22 cellular contexts compared by ENCODE assay signal in the genomic region with DNA sequence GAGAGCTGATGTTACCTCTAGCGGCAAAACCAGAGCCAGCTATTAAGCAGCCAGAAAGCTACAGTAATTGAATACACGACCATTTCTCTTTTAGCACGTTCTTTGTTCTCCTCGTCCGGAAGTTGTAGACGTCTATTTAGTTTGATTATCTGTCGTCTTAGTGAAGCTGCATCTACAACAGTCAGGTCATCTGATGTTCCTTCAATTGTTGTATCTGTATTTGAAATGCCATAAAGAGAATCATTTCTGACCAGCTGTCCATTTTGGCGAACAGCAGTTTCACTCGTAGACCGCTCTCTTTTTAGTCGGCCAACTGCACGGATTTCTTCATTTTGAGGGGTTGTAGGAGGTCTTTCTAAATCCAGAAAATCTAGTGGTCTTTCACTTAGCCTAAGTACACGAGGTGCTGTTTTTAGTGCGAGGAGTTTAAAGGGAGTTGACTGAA. TPM values are rescaled to one million over a fixed set of nuclear protein-coding genes. Genes with fewer than 3 reads are reported as not detected.
DNase-seq lines count a peak whose midpoint lies in the region; ATAC-seq and TF ChIP-seq lines count a peak whose summit lies in the region.
"Had no signal": no experiment of that assay in that cellular context is flagged by ENCODE, and none has a peak within 500 bp of the region (broad histone marks: within the 10 kb centered on the region; RNA-seq: fewer than 3 reads in every experiment).

No MANE protein-coding gene starts in this region.

- peak overlapping the region; percentile 82 for H3K4me2 ChIP-seq in GM23248 (ENCODE audit: unreplicated experiment)
- H3K4me2 ChIP-seq: BLaER1, smooth muscle cell had no signal

- H3K9ac ChIP-seq in GM23248: peak overlapping the region; percentile 61
- H3K9ac ChIP-seq: BLaER1 had no signal

- peaks cover 2% of the 10 kb centered on the region for H3K9me3 ChIP-seq in A673 (ENCODE audit: low read depth, low read length, poor library complexity, severe bottlenecking)
- no peaks in the 10 kb centered on the region for H3K9me3 ChIP-seq in GM23248 (ENCODE audit: low read depth)
- no peaks in the 10 kb centered on the region for H3K9me3 ChIP-seq in Panc1 (ENCODE audit: control insufficient read depth, insufficient read depth, low read depth, low read length)
- no peaks in the 10 kb centered on the region for H3K9me3 ChIP-seq in upper lobe of left lung
- H3K9me3 ChIP-seq: BLaER1, breast epithelium had no signal

- CTCF ChIA-PET in A673 (lab: Charles Lee): no interaction called here
- CTCF ChIA-PET in Panc1 (lab: Charles Lee): interaction anchor here (0.6 to 1.7 kb wide), 2 partner anchors 25 to 28 kb away, joined by 3 to 7 read pairs; partner anchors contain the start of gene SLC26A2

- in situ Hi-C loops in GM23248 (cut with MboI): no loop called here
- in situ Hi-C loops in Panc1 (cut with HindIII; ENCODE audit: low pct_unique_long_range_greater_than_20kb, low sequenced_read_pairs): no loop called here

- H3K36me3 ChIP-seq in A673 (ENCODE audit: insufficient read depth, low read length, poor library complexity, severe bottlenecking): no peaks in the 10 kb centered on the region
- H3K36me3 ChIP-seq in GM23248 (ENCODE audit: low read depth): no peaks in the 10 kb centered on the region
- no peaks in the 10 kb centered on the region for H3K36me3 ChIP-seq in Panc1 (ENCODE audit: control insufficient read depth, insufficient read depth, low read length)
- H3K36me3 ChIP-seq in upper lobe of left lung: no peaks in the 10 kb centered on the region
- H3K36me3 ChIP-seq: BLaER1, breast epithelium had no signal

- H3K27ac ChIP-seq in A673 (ENCODE audit: low read depth, low read length, poor library complexity, severe bottlenecking): peak overlapping the region; percentile 98
- peak overlapping the region; percentile 31 for H3K27ac ChIP-seq in GM23248
- peak overlapping the region; percentile 91 for H3K27ac ChIP-seq in Panc1 (ENCODE audit: low read length)
- no peak overlapping the region for H3K27ac ChIP-seq in upper lobe of left lung
- H3K27ac ChIP-seq: BLaER1, breast epithelium had no signal

- H3K4me3 ChIP-seq in A673 (ENCODE audit: low read depth, low read length, poor library complexity, severe bottlenecking) (no peak overlapping the region), GM23248 (peak overlapping the region; percentile 76), Panc1 (ENCODE audit: low read depth in 2 of 2, low read length in 2 of 2) (peak overlapping the region; percentile 34 to 58), upper lobe of left lung (peak overlapping the region in 2 of 4 donors; percentile 26 to 27)
- H3K4me3 ChIP-seq: BLaER1, breast epithelium, smooth muscle cell had no signal

- ATAC-seq in Panc1 (peak; percentile 13; the same call in 1 of the 2 replicates), GM18909 (IDR thresholded peaks at IDR 0.05; ENCODE audit: poor library complexity, unreplicated experiment) (no peak), upper lobe of left lung (ENCODE audit: low FRiP score in 2 of 2) (no peak)
- ATAC-seq: activated naive CD4-positive, alpha-beta T cell treated with anti-CD3 and anti-CD28 coated beads, Interleukin-2, amount 50 U/mL, for 72 hours; Right ventricle myocardium inferior had no signal

- no peak for DNase-seq in A673 (ENCODE audit: low spot score)
- peak; percentile 20 for DNase-seq in GM23248
- peak; percentile 42 for DNase-seq in Panc1 (ENCODE audit: low read depth, low spot score)
- DNase-seq in myocyte (ENCODE audit: low read depth): peak; percentile 62
- no peak for DNase-seq in upper lobe of left lung
- no peak for DNase-seq in activated naive CD4-positive, alpha-beta T cell (lab: John Stamatoyannopoulos, UW)
- DNase-seq: activated CD4-positive, alpha-beta T cell treated with anti-CD3 and anti-CD28 coated beads for 48 hours; activated T-cell treated with anti-CD3 and anti-CD28 coated beads, Interleukin-2, amount 50 U/mL, for 1 hour; hippocampal formation; Karpas-422; kidney glomerular epithelial cell; NCI-H1436 treated with DMSO at 0.1 percent for 48 hours; stimulated activated naive CD4-positive, alpha-beta T cell; T-helper 9 cell had no signal

- H3K4me1 ChIP-seq in A673 (ENCODE audit: insufficient read depth, low read length, poor library complexity, severe bottlenecking) (peaks cover 59% of the 10 kb centered on the region), GM23248 (ENCODE audit: insufficient read depth) (peaks cover 20% of the 10 kb centered on the region; the same call in 1 of the 2 replicates), Panc1 (ENCODE audit: control insufficient read depth, insufficient read depth, low read length) (peaks cover 27% of the 10 kb centered on the region), upper lobe of left lung (peaks cover 0 to 5% (median 0%) of the 10 kb centered on the region in 4 donors)
- H3K4me1 ChIP-seq: breast epithelium had no signal

- 41 to 49% methylated on average over 14 of the region's 14 CpGs for WGBS in GM23248 (ENCODE audit: low coverage in 1 of 2, low lambda C conversion rate in 2 of 2, missing lambda C conversion rate in 2 of 2), 2 experiments
- WGBS in upper lobe of left lung, 2 donors: 72 to 76% methylated on average over 14 of the region's 14 CpGs

- H3K79me2 ChIP-seq in GM23248 (ENCODE audit: insufficient read depth): no peaks in the 10 kb centered on the region

- intact Hi-C loops in A673 (cut with micrococcal nuclease; ENCODE audit: unreplicated experiment): no loop called here
- intact Hi-C loops in Panc1 (cut with micrococcal nuclease; ENCODE audit: unreplicated experiment): no loop called here

- H3K27me3 ChIP-seq in A673 (replicated peaks; ENCODE audit: insufficient read depth, low read depth, low read length, poor library complexity) (no peaks in the 10 kb centered on the region), GM23248 (replicated peaks; ENCODE audit: insufficient read depth) (no peaks in the 10 kb centered on the region), Panc1 (ENCODE audit: control insufficient read depth, insufficient read depth, low read length) (no peaks in the 10 kb centered on the region), upper lobe of left lung (no peaks in the 10 kb centered on the region)
- H3K27me3 ChIP-seq: BLaER1, breast epithelium had no signal

- TF ChIP-seq POLR2A in upper lobe of left lung (IDR thresholded peaks at IDR 0.05): no peak

- H3F3A ChIP-seq in GM23248 (ENCODE audit: insufficient read depth): no peaks in the 10 kb centered on the region; the same call in 1 of the 2 replicates

- POLR2A ChIA-PET in A673 (lab: Charles Lee; ENCODE audit: low non-redundant PET): no interaction called here
- POLR2A ChIA-PET in Panc1 (lab: Charles Lee): no interaction called here

- H2AFZ ChIP-seq in GM23248: peak overlapping the region; percentile 93

- H3K9me2 ChIP-seq in GM23248 (ENCODE audit: insufficient read depth): no peaks in the 10 kb centered on the region

- TF ChIP-seq CTCF in A673 (conservative IDR thresholded peaks at IDR 0.05; ENCODE audit: low read depth, low read length): no peak
- TF ChIP-seq CTCF in Panc1 (IDR thresholded peaks at IDR 0.05): no peak
- TF ChIP-seq CTCF in upper lobe of left lung (IDR thresholded peaks at IDR 0.05): no peak

- H4K20me1 ChIP-seq in GM23248 (ENCODE audit: insufficient read depth): no peaks in the 10 kb centered on the region
- H4K20me1 ChIP-seq: BLaER1 had no signal

- no peak for TF ChIP-seq EP300 in upper lobe of left lung (IDR thresholded peaks at IDR 0.05)

- BruUV-seq in A673 (replicated peaks; lab: Mats Ljungman, UMichigan) (no TSS peak), Panc1 (replicated peaks; lab: Mats Ljungman, UMichigan) (no TSS peak)

RNA-seq across cellular contexts. Expression of gene PDE6A, which starts 12.6 kb away (rescaled TPM):
- total RNA-seq in A673 (2021) (0.39 and 0.49 TPM in 2 replicates), Panc1 (2021; ENCODE audit: unreplicated experiment) (0.33 TPM), myocyte (0.35 and 0.47 TPM in 2 replicates), upper lobe of left lung (not detected)
- total RNA-seq in GM23248 (2014; rRNA removed; shearing (Covaris generic)): not detected in 2 replicates
- not detected in 2 replicates for polyA plus RNA-seq in GM23248 (2016; fragmentation: Nextera tagmentation; extraction: Ambion mirVana)
- 0.15 TPM for polyA plus RNA-seq in Panc1 (2012; ENCODE audit: insufficient read length)
- polyA plus RNA-seq in myocyte (2012): 0.67 TPM
- total RNA-seq: activated naive CD4-positive, alpha-beta T cell treated with anti-CD3 and anti-CD28 coated beads, Interleukin-2, amount 50 U/mL, for 72 hours; mononuclear cell; omental fat pad; smooth muscle cell had no signal

RNA-seq across cellular contexts. Expression of gene SLC26A2, which starts 28.5 kb away (rescaled TPM):
- total RNA-seq in A673 (2021) (83.0 and 96.6 TPM in 2 replicates), Panc1 (2021; ENCODE audit: unreplicated experiment) (111 TPM), myocyte (14.2 and 16.9 TPM in 2 replicates), upper lobe of left lung (10 to 100 TPM in 5 of 6 donors, 1 to 10 TPM in 1; 7.3 to 21.6 (median 16.8) TPM)
- total RNA-seq in GM23248 (2014; rRNA removed; shearing (Covaris generic)): 11.1 and 11.4 TPM in 2 replicates
- polyA plus RNA-seq in GM23248 (2016; fragmentation: Nextera tagmentation; extraction: Ambion mirVana): 5.2 and 6.2 TPM in 2 replicates
- polyA plus RNA-seq in Panc1 (2012; ENCODE audit: insufficient read length): 33.9 TPM
- 10.9 TPM for polyA plus RNA-seq in myocyte (2012)

Comparison
In these comparisons a context has a peak if more than half of its experiments do, and no peak if none do; other contexts are left out.
1. DNase-seq: peak in GM23248 (single experiment), Panc1 (single experiment) and myocyte (single experiment); none in A673 (single experiment), upper lobe of left lung (0 of 2) and activated naive CD4-positive, alpha-beta T cell (0 of 4).
2. H3K27ac ChIP-seq: peak in A673 (single experiment), GM23248 (single experiment) and Panc1 (single experiment); none in upper lobe of left lung (0 of 4).